In the genomic region with DNA sequence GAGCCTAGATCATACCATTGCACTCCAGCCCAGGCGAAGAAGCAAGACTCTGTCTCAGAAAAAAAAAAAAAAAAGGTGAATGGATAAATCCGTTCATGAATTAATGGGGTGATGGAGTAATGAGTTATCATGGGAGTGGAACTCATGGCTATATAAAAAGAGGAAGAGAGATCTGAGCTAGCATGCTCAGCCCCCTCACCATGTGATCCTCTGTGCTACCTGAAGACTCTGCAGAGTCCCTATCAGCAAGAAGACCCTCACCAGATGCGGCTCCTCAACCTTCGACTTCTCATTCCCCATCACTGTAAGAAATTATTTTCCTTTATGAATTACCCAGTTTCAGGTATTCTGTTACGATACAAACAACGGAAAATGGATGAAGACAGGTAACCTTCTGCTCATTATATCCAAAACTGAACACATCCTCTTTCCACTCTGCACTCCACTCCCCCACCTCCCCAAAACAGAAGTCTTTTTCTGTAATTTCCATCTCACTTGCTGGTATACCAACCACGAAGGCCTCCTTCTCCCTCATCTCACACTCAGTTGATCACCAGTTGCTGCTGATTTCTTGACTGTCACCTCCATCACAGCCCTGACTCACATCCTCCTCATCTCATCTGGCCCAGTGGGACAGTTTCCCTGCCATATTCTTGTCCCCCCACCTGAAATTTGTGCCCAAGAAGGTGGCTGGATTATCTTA, we compare ENCODE assay signal across 22 cellular contexts. TPM values are rescaled to one million over a fixed set of nuclear protein-coding genes. Genes with fewer than 3 reads are reported as not detected.
DNase-seq lines count a peak whose midpoint lies in the region; ATAC-seq and TF ChIP-seq lines count a peak whose summit lies in the region.
"Had no signal": no experiment of that assay in that cellular context is flagged by ENCODE, and none has a peak within 500 bp of the region (broad histone marks: within the 10 kb centered on the region; RNA-seq: fewer than 3 reads in every experiment).

No MANE protein-coding gene starts in this region.

- H3K27ac Mint-ChIP-seq in activated naive CD4-positive, alpha-beta T cell treated with anti-CD3 and anti-CD28 coated beads for 36 hours: peak overlapping the region; percentile 82
- H3K27ac Mint-ChIP-seq in activated T-helper 1 cell treated with anti-CD3 and anti-CD28 coated beads, Interleukin-12 subunit alpha, Interleukin-12 subunit beta, Interleukin-2, Interleukin-4 antibody, amounts not matched to agents 30 ng/mL and 10 ng/mL and 1 ng/mL, durations not matched to agents 14 hours and 24 hours and 36 hours: peak overlapping the region; percentile 56
- peak overlapping the region; percentile 21 for H3K27ac Mint-ChIP-seq in nephron progenitor cell

- H3K36me3 Mint-ChIP-seq in activated naive CD4-positive, alpha-beta T cell treated with anti-CD3 and anti-CD28 coated beads for 36 hours (ENCODE audit: low read depth): peaks cover 10% of the 10 kb centered on the region
- H3K36me3 Mint-ChIP-seq in activated T-helper 1 cell treated with anti-CD3 and anti-CD28 coated beads, Interleukin-12 subunit alpha, Interleukin-12 subunit beta, Interleukin-2, Interleukin-4 antibody, amounts not matched to agents 30 ng/mL and 10 ng/mL and 1 ng/mL, durations not matched to agents 14 hours and 24 hours and 36 hours (ENCODE audit: low read depth): peaks cover 24% of the 10 kb centered on the region
- H3K36me3 Mint-ChIP-seq in nephron progenitor cell (ENCODE audit: low read depth): peaks cover 21% of the 10 kb centered on the region

- no peak for TF ChIP-seq CTCF in nephron progenitor cell (IDR thresholded peaks at IDR 0.05)

- no peaks in the 10 kb centered on the region for H3K9me3 Mint-ChIP-seq in activated naive CD4-positive, alpha-beta T cell treated with anti-CD3 and anti-CD28 coated beads for 36 hours
- no peaks in the 10 kb centered on the region for H3K9me3 Mint-ChIP-seq in activated T-helper 1 cell treated with anti-CD3 and anti-CD28 coated beads, Interleukin-12 subunit alpha, Interleukin-12 subunit beta, Interleukin-2, Interleukin-4 antibody, amounts not matched to agents 30 ng/mL and 10 ng/mL and 1 ng/mL, durations not matched to agents 14 hours and 24 hours and 36 hours
- H3K9me3 Mint-ChIP-seq in nephron progenitor cell: no peaks in the 10 kb centered on the region

- DNase-seq in activated naive CD4-positive, alpha-beta T cell treated with anti-CD3 and anti-CD28 coated beads for 36 hours: peak; percentile 68
- DNase-seq in activated naive CD4-positive, alpha-beta T cell (lab: John Stamatoyannopoulos, UW): no peak
- no peak for DNase-seq in activated T-helper 1 cell treated with anti-CD3 and anti-CD28 coated beads, Interleukin-12 subunit alpha, Interleukin-12 subunit beta, Interleukin-2, Interleukin-4 antibody, amounts not matched to agents 30 ng/mL and 10 ng/mL and 1 ng/mL, durations not matched to agents 14 hours and 24 hours and 36 hours (ENCODE audit: low spot score)
- no peak for DNase-seq in nephron progenitor cell
- DNase-seq in RKO (ENCODE audit: low spot score): no peak
- DNase-seq: activated effector memory CD4-positive, alpha-beta T cell treated with Interleukin-2 at 50 U/mL for 16 hours; Caco-2; EL; foreskin keratinocyte; IMR-90; left cardiac atrium; midbrain; MV-4-11; NCI-H2029 treated with DMSO at 0.1 percent for 48 hours; NCI-H510A; nucleus accumbens; right cardiac atrium; SJCRH30; T1000 had no signal

- H3K27me3 Mint-ChIP-seq in activated naive CD4-positive, alpha-beta T cell treated with anti-CD3 and anti-CD28 coated beads for 36 hours (ENCODE audit: low read depth): no peaks in the 10 kb centered on the region
- no peaks in the 10 kb centered on the region for H3K27me3 Mint-ChIP-seq in activated T-helper 1 cell treated with anti-CD3 and anti-CD28 coated beads, Interleukin-12 subunit alpha, Interleukin-12 subunit beta, Interleukin-2, Interleukin-4 antibody, amounts not matched to agents 30 ng/mL and 10 ng/mL and 1 ng/mL, durations not matched to agents 14 hours and 24 hours and 36 hours (ENCODE audit: insufficient read depth)
- H3K27me3 Mint-ChIP-seq in nephron progenitor cell (ENCODE audit: low read depth, poor library complexity): peaks cover 8% of the 10 kb centered on the region

- no peak overlapping the region for H3K4me3 Mint-ChIP-seq in activated naive CD4-positive, alpha-beta T cell treated with anti-CD3 and anti-CD28 coated beads for 36 hours
- no peak overlapping the region for H3K4me3 Mint-ChIP-seq in activated T-helper 1 cell treated with anti-CD3 and anti-CD28 coated beads, Interleukin-12 subunit alpha, Interleukin-12 subunit beta, Interleukin-2, Interleukin-4 antibody, amounts not matched to agents 30 ng/mL and 10 ng/mL and 1 ng/mL, durations not matched to agents 14 hours and 24 hours and 36 hours
- no peak overlapping the region for H3K4me3 Mint-ChIP-seq in nephron progenitor cell

- intact Hi-C loops in activated naive CD4-positive, alpha-beta T cell treated with anti-CD3 and anti-CD28 coated beads for 36 hours (cut with micrococcal nuclease): loop anchor here (1.0 kb wide), 1 partner anchor 9 kb away; the partner anchor contains the start of gene RETREG2
- intact Hi-C loops in activated T-helper 1 cell treated with anti-CD3 and anti-CD28 coated beads, Interleukin-12 subunit alpha, Interleukin-12 subunit beta, Interleukin-2, Interleukin-4 antibody, amounts not matched to agents 30 ng/mL and 10 ng/mL and 1 ng/mL, durations not matched to agents 14 hours and 24 hours and 36 hours (cut with micrococcal nuclease): no loop called here

- H3K4me1 Mint-ChIP-seq in activated naive CD4-positive, alpha-beta T cell treated with anti-CD3 and anti-CD28 coated beads for 36 hours (ENCODE audit: low read depth): peaks cover 24% of the 10 kb centered on the region
- H3K4me1 Mint-ChIP-seq in activated T-helper 1 cell treated with anti-CD3 and anti-CD28 coated beads, Interleukin-12 subunit alpha, Interleukin-12 subunit beta, Interleukin-2, Interleukin-4 antibody, amounts not matched to agents 30 ng/mL and 10 ng/mL and 1 ng/mL, durations not matched to agents 14 hours and 24 hours and 36 hours (ENCODE audit: low read depth): peaks cover 23% of the 10 kb centered on the region
- H3K4me1 Mint-ChIP-seq in nephron progenitor cell: no peaks in the 10 kb centered on the region

- CTCF ChIA-PET in activated naive CD4-positive, alpha-beta T cell treated with anti-CD3 and anti-CD28 coated beads for 36 hours (lab: Charles Lee): no interaction called here

- ATAC-seq in GM19395 (IDR thresholded peaks at IDR 0.05; ENCODE audit: unreplicated experiment) (peak; percentile 58), GM18519 (IDR thresholded peaks at IDR 0.05; ENCODE audit: low FRiP score, unreplicated experiment) (no peak), GM19023 (IDR thresholded peaks at IDR 0.05; ENCODE audit: unreplicated experiment) (no peak)
- ATAC-seq: foreskin keratinocyte, left cardiac atrium, right cardiac atrium had no signal

RNA-seq across cellular contexts. Expression of gene RETREG2, which starts 8.8 kb away (rescaled TPM):
- 10 to 100 TPM; 44.0 to 44.1 TPM for total RNA-seq in activated naive CD4-positive, alpha-beta T cell treated with anti-CD3 and anti-CD28 coated beads for 36 hours
- 58.4 and 61.5 TPM in 2 replicates for total RNA-seq in activated T-helper 1 cell treated with anti-CD3 and anti-CD28 coated beads, Interleukin-12 subunit alpha, Interleukin-12 subunit beta, Interleukin-2, Interleukin-4 antibody, amounts not matched to agents 30 ng/mL and 10 ng/mL and 1 ng/mL, durations not matched to agents 14 hours and 24 hours and 36 hours

RNA-seq across cellular contexts. Expression of gene CNPPD1, which starts 10.2 kb away (rescaled TPM):
- 10 to 100 TPM; 27.0 to 31.4 TPM for total RNA-seq in activated naive CD4-positive, alpha-beta T cell treated with anti-CD3 and anti-CD28 coated beads for 36 hours
- total RNA-seq in activated T-helper 1 cell treated with anti-CD3 and anti-CD28 coated beads, Interleukin-12 subunit alpha, Interleukin-12 subunit beta, Interleukin-2, Interleukin-4 antibody, amounts not matched to agents 30 ng/mL and 10 ng/mL and 1 ng/mL, durations not matched to agents 14 hours and 24 hours and 36 hours: 69.8 and 72.2 TPM in 2 replicates

RNA-seq across cellular contexts. Expression of gene SLC23A3, which starts 17.1 kb away (rescaled TPM):
- under 1 TPM; 0.84 to 0.95 TPM for total RNA-seq in activated naive CD4-positive, alpha-beta T cell treated with anti-CD3 and anti-CD28 coated beads for 36 hours
- 1.8 and 1.9 TPM in 2 replicates for total RNA-seq in activated T-helper 1 cell treated with anti-CD3 and anti-CD28 coated beads, Interleukin-12 subunit alpha, Interleukin-12 subunit beta, Interleukin-2, Interleukin-4 antibody, amounts not matched to agents 30 ng/mL and 10 ng/mL and 1 ng/mL, durations not matched to agents 14 hours and 24 hours and 36 hours

RNA-seq across cellular contexts. Expression of gene ZFAND2B, which starts 19.7 kb away (rescaled TPM):
- 10 to 100 TPM; 32.6 to 33.6 TPM for total RNA-seq in activated naive CD4-positive, alpha-beta T cell treated with anti-CD3 and anti-CD28 coated beads for 36 hours
- total RNA-seq in activated T-helper 1 cell treated with anti-CD3 and anti-CD28 coated beads, Interleukin-12 subunit alpha, Interleukin-12 subunit beta, Interleukin-2, Interleukin-4 antibody, amounts not matched to agents 30 ng/mL and 10 ng/mL and 1 ng/mL, durations not matched to agents 14 hours and 24 hours and 36 hours: 35.0 and 41.3 TPM in 2 replicates

RNA-seq across cellular contexts. Expression of gene NHEJ1, which starts 26.3 kb away (rescaled TPM):
- total RNA-seq in activated naive CD4-positive, alpha-beta T cell treated with anti-CD3 and anti-CD28 coated beads for 36 hours: 10 to 100 TPM; 24.4 to 26.6 TPM
- total RNA-seq in activated T-helper 1 cell treated with anti-CD3 and anti-CD28 coated beads, Interleukin-12 subunit alpha, Interleukin-12 subunit beta, Interleukin-2, Interleukin-4 antibody, amounts not matched to agents 30 ng/mL and 10 ng/mL and 1 ng/mL, durations not matched to agents 14 hours and 24 hours and 36 hours: 18.1 and 20.7 TPM in 2 replicates

Comparison
In these comparisons a context has a peak if more than half of its experiments do, and no peak if none do; other contexts are left out.
1. H3K27ac Mint-ChIP-seq: peak in every context shown above with its lines; median percentile 82 in activated naive CD4-positive, alpha-beta T cell treated with anti-CD3 and anti-CD28 coated beads for 36 hours; 56 in activated T-helper 1 cell treated with anti-CD3 and anti-CD28 coated beads, Interleukin-12 subunit alpha, Interleukin-12 subunit beta, Interleukin-2, Interleukin-4 antibody, amounts not matched to agents 30 ng/mL and 10 ng/mL and 1 ng/mL, durations not matched to agents 14 hours and 24 hours and 36 hours; 21 in nephron progenitor cell.